7 cellular contexts compared by ENCODE assay signal in genomic region chr1:18831656-18832055, GRCh38. TPM values are rescaled to one million over a fixed set of nuclear protein-coding genes. Genes with fewer than 3 reads are reported as not detected.
"Had no signal": no experiment of that assay in that cellular context is flagged by ENCODE, and none has a peak within 500 bp of the region (broad histone marks: within the 10 kb centered on the region; RNA-seq: fewer than 3 reads in every experiment).

No MANE protein-coding gene starts in this region.

- H3K4me3 Mint-ChIP-seq: IgD-negative memory B cell had no signal

- H3K36me3 Mint-ChIP-seq: IgD-negative memory B cell had no signal

- H3K4me1 Mint-ChIP-seq: IgD-negative memory B cell had no signal

- H3K4me3 ChIP-seq: K562 had no signal

- DNase-seq: IMR-90 had no signal

- H3K27ac ChIP-seq: HL-60 had no signal

- H3K27ac Mint-ChIP-seq: IgD-negative memory B cell had no signal

- ATAC-seq: HepG2, K562 had no signal

RNA-seq across cellular contexts. Expression of gene TAS1R2, which starts 27.8 kb away (rescaled TPM):
- total RNA-seq: HepG2, HT-29, HT1080, IMR-90, K562 had no signal
- polyA plus RNA-seq: HepG2, IgD-negative memory B cell, IMR-90, K562 had no signal
